Comparison of ENCODE assay signal across 17 cellular contexts in the genomic region with DNA sequence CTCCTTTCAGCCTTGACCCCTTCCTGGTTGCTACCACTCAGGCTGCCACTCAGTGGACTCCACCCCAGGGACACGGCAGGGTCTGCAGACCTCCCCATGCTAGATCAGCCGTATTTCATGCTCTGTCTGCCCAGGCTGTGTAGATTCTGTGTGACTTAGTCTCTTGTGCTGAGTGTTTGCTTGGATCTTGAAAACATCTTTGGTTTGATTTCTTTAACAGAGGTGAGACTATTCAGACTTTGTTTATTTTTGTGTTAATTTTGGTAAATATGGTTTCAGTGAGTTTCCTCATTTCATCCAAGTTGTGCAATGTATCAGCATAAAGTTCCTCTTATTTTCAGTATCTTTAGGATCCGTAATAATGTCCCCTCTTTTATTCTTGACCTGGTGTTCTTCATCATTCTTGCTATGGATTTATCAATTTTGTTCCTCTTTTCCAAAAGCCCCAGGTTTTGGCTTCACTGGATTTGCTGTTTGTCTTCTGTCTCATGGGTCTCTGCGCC.
"Had no signal": no experiment of that assay in that cellular context is flagged by ENCODE, and none has a peak within 500 bp of the region (broad histone marks: within the 10 kb centered on the region; RNA-seq: fewer than 3 reads in every experiment).

No MANE protein-coding gene starts in this region.

- H3K36me3 ChIP-seq: prostate gland, right lobe of liver had no signal

- H3K27me3 Mint-ChIP-seq: activated CD8-positive, alpha-beta memory T cell treated with anti-CD3 and anti-CD28 coated beads, Interleukin-2, amount 10 ng/mL, durations not matched to agents 7 days and 5 days; activated naive CD8-positive, alpha-beta T cell treated with anti-CD3 and anti-CD28 coated beads for 36 hours had no signal

- DNase-seq: activated CD8-positive, alpha-beta memory T cell treated with anti-CD3 and anti-CD28 coated beads, Interleukin-2, amount 10 ng/mL, durations not matched to agents 7 days and 5 days; activated effector memory CD4-positive, alpha-beta T cell treated with anti-CD3 and anti-CD28 coated beads, Interleukin-2, amount 50 U/mL, for 16 hours; activated naive CD8-positive, alpha-beta T cell treated with anti-CD3 and anti-CD28 coated beads for 36 hours; activated T-cell treated with anti-CD3 and anti-CD28 coated beads, Interleukin-2, amount 50 U/mL, for 24 hours; anterior cingulate cortex; hypothalamus; kidney glomerular epithelial cell; occipital lobe; stimulated activated CD4-positive, alpha-beta T cell treated with anti-CD3 and anti-CD28 coated beads, Interleukin-2, amount 100 ng/mL, for 24 hours; stimulated activated naive CD4-positive, alpha-beta T cell; substantia nigra had no signal

- H3K4me3 ChIP-seq: prostate gland, right lobe of liver had no signal

- H3K27me3 ChIP-seq: right lobe of liver had no signal

- H3K27ac Mint-ChIP-seq: activated CD8-positive, alpha-beta memory T cell treated with anti-CD3 and anti-CD28 coated beads, Interleukin-2, amount 10 ng/mL, durations not matched to agents 7 days and 5 days; activated naive CD8-positive, alpha-beta T cell treated with anti-CD3 and anti-CD28 coated beads for 36 hours; activated T-cell treated with anti-CD3 and anti-CD28 coated beads, Interleukin-2, amount 50 U/mL, for 24 hours; nephron; type B pancreatic cell had no signal

- H3K4me3 Mint-ChIP-seq: activated CD8-positive, alpha-beta memory T cell treated with anti-CD3 and anti-CD28 coated beads, Interleukin-2, amount 10 ng/mL, durations not matched to agents 7 days and 5 days; activated naive CD8-positive, alpha-beta T cell treated with anti-CD3 and anti-CD28 coated beads for 36 hours; activated T-cell treated with anti-CD3 and anti-CD28 coated beads, Interleukin-2, amount 50 U/mL, for 24 hours; nephron; type B pancreatic cell had no signal

- H3K4me1 ChIP-seq: prostate gland, right lobe of liver had no signal

- H3K27ac ChIP-seq: prostate gland, right lobe of liver had no signal

- H3K36me3 Mint-ChIP-seq: activated CD8-positive, alpha-beta memory T cell treated with anti-CD3 and anti-CD28 coated beads, Interleukin-2, amount 10 ng/mL, durations not matched to agents 7 days and 5 days; activated naive CD8-positive, alpha-beta T cell treated with anti-CD3 and anti-CD28 coated beads for 36 hours had no signal

- ATAC-seq: activated CD4-positive, CD25-positive, alpha-beta regulatory T cell treated with anti-CD3 and anti-CD28 coated beads, Interleukin-2, amount 50 U/mL, for 24 hours; activated CD8-positive, alpha-beta memory T cell treated with anti-CD3 and anti-CD28 coated beads, Interleukin-2, amount 10 ng/mL, durations not matched to agents 7 days and 5 days; esophagus mucosa had no signal

- H3K9me3 Mint-ChIP-seq: activated naive CD8-positive, alpha-beta T cell treated with anti-CD3 and anti-CD28 coated beads for 36 hours; activated T-cell treated with anti-CD3 and anti-CD28 coated beads, Interleukin-2, amount 50 U/mL, for 24 hours; type B pancreatic cell had no signal

- H3K9me3 ChIP-seq: prostate gland, right lobe of liver had no signal

- H3K4me1 Mint-ChIP-seq: nephron had no signal
